Comparison of ENCODE assay signal across 19 cellular contexts in genomic region chr11:116885951-116886629, GRCh38. TPM values are rescaled to one million over a fixed set of nuclear protein-coding genes. Genes with fewer than 3 reads are reported as not detected.
A peak's percentile ranks its signal among the peaks of the same experiment; 100 is the strongest.
DNase-seq lines count a peak whose midpoint lies in the region; ATAC-seq and TF ChIP-seq lines count a peak whose summit lies in the region.
"Had no signal": no experiment of that assay in that cellular context is flagged by ENCODE, and none has a peak within 500 bp of the region (broad histone marks: within the 10 kb centered on the region; RNA-seq: fewer than 3 reads in every experiment).

No MANE protein-coding gene starts in this region.

- no peak overlapping the region for H4K8ac ChIP-seq in IMR-90 (ENCODE audit: low read depth in 2 of 2, low read length in 2 of 2)

- intact Hi-C loops in IMR-90 (cut with micrococcal nuclease) = loop anchor here (5.0 kb wide), 1 partner anchor 96 kb away; no protein-coding TSS in a partner anchor

- peaks cover 0 to 4% of the 10 kb centered on the region in 2 experiments; a peak in 3 of 4 replicates for H3K79me1 ChIP-seq in IMR-90 (ENCODE audit: low read depth in 1 of 2, low read length in 2 of 2)

- H2AFZ ChIP-seq in IMR-90 (replicated peaks; ENCODE audit: low read length, poor library complexity) = no peak overlapping the region
- H2AFZ ChIP-seq: parathyroid adenoma had no signal

- dilution Hi-C loops in IMR-90 (cut with HindIII; ENCODE audit: low sequenced_read_pairs, unreplicated experiment) = no loop called here

- H3K18ac ChIP-seq in IMR-90 (ENCODE audit: low read depth, low read length) = no peak overlapping the region

- no peaks in the 10 kb centered on the region for H3K9me3 Mint-ChIP-seq in effector memory CD8-positive, alpha-beta T cell
- H3K9me3 Mint-ChIP-seq: stimulated activated naive CD8-positive, alpha-beta T cell treated with anti-CD3 and anti-CD28 coated beads, Interleukin-15, amount 100 ng/mL, for 72 hours had no signal

- no peak for TF ChIP-seq CTCF in IMR-90 (conservative IDR thresholded peaks at IDR 0.05; ENCODE audit: low read depth, low read length)

- H4K20me1 ChIP-seq in IMR-90 (ENCODE audit: insufficient read depth, low read length) = peaks cover 3% of the 10 kb centered on the region; the same call in 1 of the 2 replicates

- peak overlapping the region; percentile 19 to 29 for H3K27ac Mint-ChIP-seq in effector memory CD8-positive, alpha-beta T cell

- H3K36me3 ChIP-seq in IMR-90 (ENCODE audit: control insufficient read depth, insufficient read depth, low read length) (peaks cover 2% of the 10 kb centered on the region; the same call in 1 of the 2 replicates), stomach smooth muscle (ENCODE audit: control insufficient read depth in 2 of 2, insufficient read depth in 2 of 2, low read length in 2 of 2) (peaks cover 0 to 5% of the 10 kb centered on the region in 2 donors)

- H2BK5ac ChIP-seq in IMR-90 (ENCODE audit: low read depth, low read length, poor library complexity, severe bottlenecking) = no peak overlapping the region

- in situ Hi-C loops in IMR-90 (cut with MboI; ENCODE audit: low sequenced_read_pairs) = no loop called here

- peak overlapping the region; percentile 33; the same call in 1 of the 2 replicates for H3K4me2 ChIP-seq in IMR-90 (ENCODE audit: low read depth, low read length)

- H2BK120ac ChIP-seq in IMR-90 (ENCODE audit: low read depth, low read length) = no peak overlapping the region

- CTCF ChIA-PET in IMR-90 (lab: Yijun Ruan, JAX) = no interaction called here

- no peak overlapping the region for H3K14ac ChIP-seq in IMR-90 (replicated peaks; ENCODE audit: low read depth, low read length)

- H2BK15ac ChIP-seq in IMR-90 (ENCODE audit: low read depth, low read length) = no peak overlapping the region

- no CpG with 5 or more reads among the region's 4 CpGs for WGBS in IMR-90 (ENCODE audit: extremely low coverage in 2 of 2, insufficient read length in 1 of 2), 2 experiments

- no TSS peak for BruUV-seq in IMR-90 (replicated peaks; lab: Mats Ljungman, UMichigan)

- H3K27me3 Mint-ChIP-seq in effector memory CD8-positive, alpha-beta T cell = no peaks in the 10 kb centered on the region
- H3K27me3 Mint-ChIP-seq: stimulated activated naive CD8-positive, alpha-beta T cell treated with anti-CD3 and anti-CD28 coated beads, Interleukin-15, amount 100 ng/mL, for 72 hours had no signal

- H4K5ac ChIP-seq in IMR-90 (ENCODE audit: low read depth, low read length) = no peak overlapping the region

- DNase-seq in IMR-90 = peak; percentile 85
- no peak for DNase-seq in effector memory CD8-positive, alpha-beta T cell
- DNase-seq in left lobe of liver (ENCODE audit: low spot score) = no peak
- no peak for DNase-seq in NCI-H524 (lab: John Stamatoyannopoulos, UW)
- no peak for DNase-seq in stimulated activated CD8-positive, alpha-beta memory T cell treated with anti-CD3 and anti-CD28 coated beads, Interleukin-4, amount 100 ng/mL, for 48 hours
- no peak for DNase-seq in SW 1271 (lab: John Stamatoyannopoulos, UW)
- DNase-seq in T-helper 1 cell = no peak
- DNase-seq: activated CD4-positive, CD25-positive, alpha-beta regulatory T cell; activated T-cell treated with anti-CD3 and anti-CD28 coated beads, Interleukin-2, amount 50 U/mL, for 1 hour; GOT3; left colon; NCI-H1436 treated with DMSO at 0.1 percent for 48 hours; NCI-H748 treated with DMSO at 0.1 percent for 48 hours; stimulated activated CD4-positive, alpha-beta T cell treated with anti-CD3 and anti-CD28 coated beads, Interleukin-4, amount 100 ng/mL, for 24 hours; stimulated activated naive CD8-positive, alpha-beta T cell treated with anti-CD3 and anti-CD28 coated beads, Interleukin-15, amount 100 ng/mL, for 72 hours had no signal

- no peak overlapping the region for H3K9ac ChIP-seq in IMR-90 (ENCODE audit: low read depth, low read length)
- no peak overlapping the region for H3K9ac ChIP-seq in stomach smooth muscle (ENCODE audit: low read length in 2 of 2)
- H3K9ac ChIP-seq: parathyroid adenoma had no signal

- H3K4me1 ChIP-seq in IMR-90 (ENCODE audit: control insufficient read depth, insufficient read depth, low read length) (peaks cover 15% of the 10 kb centered on the region), stomach smooth muscle (ENCODE audit: control insufficient read depth, insufficient read depth, low read length) (peaks cover 8% of the 10 kb centered on the region)
- H3K4me1 ChIP-seq: parathyroid adenoma had no signal

- no peak overlapping the region for H2AK9ac ChIP-seq in IMR-90 (replicated peaks; ENCODE audit: low read depth, low read length, poor library complexity)

- H3K36me3 Mint-ChIP-seq in effector memory CD8-positive, alpha-beta T cell (ENCODE audit: insufficient read depth) = peaks cover 6% of the 10 kb centered on the region

- H3K9me3 ChIP-seq in IMR-90 (ENCODE audit: control insufficient read depth, insufficient read depth, low read length) (no peaks in the 10 kb centered on the region), stomach smooth muscle (ENCODE audit: control insufficient read depth in 2 of 2, low read length in 2 of 2) (no peaks in the 10 kb centered on the region)

- H4K91ac ChIP-seq in IMR-90 (ENCODE audit: insufficient read depth, low read depth, low read length) = no peak overlapping the region

- H3K4ac ChIP-seq in IMR-90 (ENCODE audit: low read depth, low read length) = no peak overlapping the region

- ATAC-seq in IMR-90 (ENCODE audit: low read depth) (peak; percentile 53), left lobe of liver (peak; percentile 24)
- no peak for ATAC-seq in effector memory CD8-positive, alpha-beta T cell (replicated peaks)
- ATAC-seq: esophagus mucosa; left colon; stimulated activated naive CD8-positive, alpha-beta T cell treated with anti-CD3 and anti-CD28 coated beads, Interleukin-15, amount 100 ng/mL, for 72 hours had no signal

- H3K27ac ChIP-seq in IMR-90 (ENCODE audit: insufficient read depth, low read length) (no peak overlapping the region), stomach smooth muscle (ENCODE audit: low read length) (peak overlapping the region; percentile 67)
- H3K27ac ChIP-seq: parathyroid adenoma had no signal

- no peaks in the 10 kb centered on the region for H3K27me3 ChIP-seq in IMR-90 (ENCODE audit: control insufficient read depth, insufficient read depth, low read length)
- no peaks in the 10 kb centered on the region for H3K27me3 ChIP-seq in stomach smooth muscle (ENCODE audit: control insufficient read depth in 1 of 2, insufficient read depth in 2 of 2, low read length in 2 of 2)

- no peak overlapping the region for H2BK20ac ChIP-seq in IMR-90 (ENCODE audit: low read depth, low read length)

- TF ChIP-seq POLR2A in IMR-90 (IDR thresholded peaks at IDR 0.05; ENCODE audit: low read depth, low read length) = no peak

- no peak overlapping the region for H3K23ac ChIP-seq in IMR-90 (ENCODE audit: low read depth, low read length)

- peaks cover 7% of the 10 kb centered on the region for H3K9me1 ChIP-seq in IMR-90 (ENCODE audit: insufficient read depth, low read length)

- no peak overlapping the region for H2AK5ac ChIP-seq in IMR-90 (ENCODE audit: low read depth, low read length)

- no peak for TF ChIP-seq RAD21 in IMR-90 (IDR thresholded peaks at IDR 0.05; ENCODE audit: low read length)

- H3K4me1 Mint-ChIP-seq in effector memory CD8-positive, alpha-beta T cell (ENCODE audit: low read depth in 2 of 2) = peaks cover 12 to 14% of the 10 kb centered on the region in 2 donors

- POLR2A ChIA-PET in IMR-90 (lab: Charles Lee; ENCODE audit: unreplicated experiment) = no interaction called here

- no peak overlapping the region for H3K4me3 Mint-ChIP-seq in effector memory CD8-positive, alpha-beta T cell
- H3K4me3 Mint-ChIP-seq: stimulated activated naive CD8-positive, alpha-beta T cell treated with anti-CD3 and anti-CD28 coated beads, Interleukin-15, amount 100 ng/mL, for 72 hours had no signal

- H3K56ac ChIP-seq in IMR-90 (ENCODE audit: extremely low read depth, insufficient read depth, low read length) = no peak overlapping the region

- no peak overlapping the region for H3K4me3 ChIP-seq in IMR-90 (ENCODE audit: insufficient read depth, low read depth, low read length)
- no peak overlapping the region for H3K4me3 ChIP-seq in stomach smooth muscle (ENCODE audit: low read length in 2 of 2)

TF ChIP-seq in IMR-90, 13 proteins besides CTCF, POLR2A, EP300 and RAD21:
- no peak for TF ChIP-seq NFE2L2 (IDR thresholded peaks at IDR 0.05; ENCODE audit: low read depth, low read length)
- TF ChIP-seq RFX5 (IDR thresholded peaks at IDR 0.05; ENCODE audit: low read depth, low read length) = no peak
- no peak for TF ChIP-seq MAZ (IDR thresholded peaks at IDR 0.05; ENCODE audit: borderline replicate concordance, low read depth, low read length)
- TF ChIP-seq MAFK (IDR thresholded peaks at IDR 0.05; ENCODE audit: low read depth, low read length) = no peak

RNA-seq across cellular contexts. Expression of gene APOA1, which starts 48.7 kb away (rescaled TPM):
- total RNA-seq in IMR-90 (2012; rRNA removed) = 0.18 and 0.56 TPM in 2 replicates
- 0.89 and 0.98 TPM in 2 replicates for polyA plus RNA-seq in IMR-90 (2012; rRNA removed)
- polyA plus RNA-seq in IMR-90 (2012; cell fraction: cytosol; rRNA removed) = 0.57 and 1.9 TPM in 2 replicates
- 0.24 and 0.37 TPM in 2 replicates for polyA plus RNA-seq in IMR-90 (2012; cell fraction: nucleus; rRNA removed; ENCODE audit: low replicate concordance)
- total RNA-seq in left lobe of liver = 9,787 TPM
- total RNA-seq: left colon, SK-MEL-5 had no signal

RNA-seq across cellular contexts. Expression of gene APOC3, which starts 56.4 kb away (rescaled TPM):
- total RNA-seq in IMR-90 (2012; rRNA removed) (not detected in 2 replicates), left lobe of liver (11,492 TPM)
- polyA plus RNA-seq in IMR-90 (2012; rRNA removed) = not detected in 2 replicates
- not detected in 2 replicates for polyA plus RNA-seq in IMR-90 (2012; cell fraction: cytosol; rRNA removed)
- polyA plus RNA-seq in IMR-90 (2012; cell fraction: nucleus; rRNA removed; ENCODE audit: low replicate concordance) = not detected in 2 replicates
- total RNA-seq: left colon, SK-MEL-5 had no signal

Comparison
In these comparisons a context has a peak if more than half of its experiments do, and no peak if none do; other contexts are left out.
1. RNA of gene APOA1, which starts 48.7 kb away (total RNA-seq): 9,787 TPM in left lobe of liver (single experiment); 0.18 to 0.56 TPM in IMR-90; every median in the first group is over 1,000 times any median in the second.
2. RNA of gene APOC3, which starts 56.4 kb away (total RNA-seq): 11,492 TPM in left lobe of liver (single experiment); not detected in IMR-90; every median in the first group is over 1,000 times any median in the second.